Comparison of ENCODE assay signal across 9 cellular contexts in genomic region chr2:102592601-102593000, GRCh38. TPM values are rescaled to one million over a fixed set of nuclear protein-coding genes. Genes with fewer than 3 reads are reported as not detected.
A peak's percentile ranks its signal among the peaks of the same experiment; 100 is the strongest.
DNase-seq lines count a peak whose midpoint lies in the region; ATAC-seq and TF ChIP-seq lines count a peak whose summit lies in the region.
"Had no signal": no experiment of that assay in that cellular context is flagged by ENCODE, and none has a peak within 500 bp of the region (broad histone marks: within the 10 kb centered on the region; RNA-seq: fewer than 3 reads in every experiment).

No MANE protein-coding gene starts in this region.

- H3K18ac ChIP-seq in mesenchymal stem cell (ENCODE audit: low read depth in 1 of 2, low read length in 2 of 2) = no peak overlapping the region

- 87% methylated on average over 2 of the region's 2 CpGs for WGBS in mesenchymal stem cell
- 87 to 95% methylated on average over 2 of the region's 2 CpGs for WGBS in aorta, 2 donors

- no peak for ATAC-seq in aorta (ENCODE audit: low FRiP score)

- H2BK15ac ChIP-seq in mesenchymal stem cell (ENCODE audit: low read depth, poor library complexity, severe bottlenecking) = no peak overlapping the region

- no peak overlapping the region for H2BK12ac ChIP-seq in mesenchymal stem cell (ENCODE audit: low read length in 2 of 2)

- DNase-seq in CD1c-positive myeloid dendritic cell (ENCODE audit: extremely low spot score) = peak; percentile 57
- no peak for DNase-seq in astrocyte of the cerebellum (ENCODE audit: low read depth)
- DNase-seq in mesenchymal stem cell = peak; percentile 8
- DNase-seq in caudate nucleus (lab: John Stamatoyannopoulos, UW) = no peak
- no peak for DNase-seq in activated T-helper 1 cell treated with anti-CD3 and anti-CD28 coated beads, Interleukin-12 subunit alpha, Interleukin-12 subunit beta, Interleukin-2, Interleukin-4 antibody, amounts not matched to agents 30 ng/mL and 10 ng/mL and 1 ng/mL, durations not matched to agents 14 hours and 24 hours and 36 hours (ENCODE audit: low spot score)
- DNase-seq in aorta = no peak
- no peak for DNase-seq in NCI-H510A (lab: John Stamatoyannopoulos, UW)
- DNase-seq: pancreas had no signal

- no peak for TF ChIP-seq CTCF in HEK293 (tag by site-specific recombination; IDR thresholded peaks at IDR 0.05)
- TF ChIP-seq CTCF in astrocyte of the cerebellum (IDR thresholded peaks at IDR 0.05; ENCODE audit: low read depth, low read length, missing control alignments) = peak; percentile 53

- H3K4me3 Mint-ChIP-seq in activated T-helper 1 cell treated with anti-CD3 and anti-CD28 coated beads, Interleukin-12 subunit alpha, Interleukin-12 subunit beta, Interleukin-2, Interleukin-4 antibody, amounts not matched to agents 30 ng/mL and 10 ng/mL and 1 ng/mL, durations not matched to agents 14 hours and 24 hours and 36 hours = no peak overlapping the region

- H3K4me1 ChIP-seq in HEK293 (ENCODE audit: control insufficient read depth, insufficient read depth, low read length) (no peaks in the 10 kb centered on the region), mesenchymal stem cell (ENCODE audit: control insufficient read depth, insufficient read depth, low read depth, low read length) (no peaks in the 10 kb centered on the region), aorta (ENCODE audit: control insufficient read depth in 1 of 2, insufficient read depth in 2 of 2, low read length in 2 of 2) (no peaks in the 10 kb centered on the region)
- H3K4me1 ChIP-seq: pancreas had no signal

- no peaks in the 10 kb centered on the region for H3K9me3 Mint-ChIP-seq in activated T-helper 1 cell treated with anti-CD3 and anti-CD28 coated beads, Interleukin-12 subunit alpha, Interleukin-12 subunit beta, Interleukin-2, Interleukin-4 antibody, amounts not matched to agents 30 ng/mL and 10 ng/mL and 1 ng/mL, durations not matched to agents 14 hours and 24 hours and 36 hours

- no peak overlapping the region for H3K27ac ChIP-seq in HEK293 (ENCODE audit: extremely low read depth, low read depth, low read length)
- no peak overlapping the region for H3K27ac ChIP-seq in mesenchymal stem cell (ENCODE audit: low read length, poor library complexity, severe bottlenecking)
- no peak overlapping the region for H3K27ac ChIP-seq in caudate nucleus (ENCODE audit: low read depth, low read length)
- no peak overlapping the region for H3K27ac ChIP-seq in aorta (ENCODE audit: low read depth in 1 of 2, low read length in 2 of 2)
- H3K27ac ChIP-seq: pancreas had no signal

- intact Hi-C loops in activated T-helper 1 cell treated with anti-CD3 and anti-CD28 coated beads, Interleukin-12 subunit alpha, Interleukin-12 subunit beta, Interleukin-2, Interleukin-4 antibody, amounts not matched to agents 30 ng/mL and 10 ng/mL and 1 ng/mL, durations not matched to agents 14 hours and 24 hours and 36 hours (cut with micrococcal nuclease) = loop anchor here (1.0 to 5.0 kb wide), 2 partner anchors 70 to 119 kb away; partner anchors contain the start of gene SLC9A4
- intact Hi-C loops in aorta (cut with DNase I) = no loop called here

- H3K23ac ChIP-seq in mesenchymal stem cell (ENCODE audit: low read length in 2 of 2) = no peak overlapping the region

- H3K4me3 ChIP-seq in HEK293 (ENCODE audit: low read depth, low read length) = no peak overlapping the region
- H3K4me3 ChIP-seq in astrocyte of the cerebellum (ENCODE audit: low read depth, low read length) = no peak overlapping the region
- H3K4me3 ChIP-seq in mesenchymal stem cell (ENCODE audit: insufficient read depth in 1 of 2, low read depth in 1 of 2, low read length in 2 of 2) = no peak overlapping the region
- H3K4me3 ChIP-seq in aorta (ENCODE audit: low read length in 2 of 2) = no peak overlapping the region
- H3K4me3 ChIP-seq: pancreas had no signal

- no peaks in the 10 kb centered on the region for H3K9me3 ChIP-seq in HEK293 (ENCODE audit: control insufficient read depth, insufficient read depth, low read depth, low read length)
- H3K9me3 ChIP-seq in mesenchymal stem cell (ENCODE audit: control insufficient read depth, low read length) = no peaks in the 10 kb centered on the region
- no peaks in the 10 kb centered on the region for H3K9me3 ChIP-seq in aorta (ENCODE audit: control insufficient read depth, low read length)
- H3K9me3 ChIP-seq: pancreas had no signal

- H3K9ac ChIP-seq in mesenchymal stem cell (ENCODE audit: low read length) = no peak overlapping the region

- no peak overlapping the region for H3K4ac ChIP-seq in mesenchymal stem cell (ENCODE audit: low read depth in 1 of 2, low read length in 2 of 2)

- H2AK5ac ChIP-seq in mesenchymal stem cell (ENCODE audit: low read length, severe bottlenecking) = no peak overlapping the region

- no peak overlapping the region for H2BK120ac ChIP-seq in mesenchymal stem cell (ENCODE audit: low read depth, low read length)

- in situ Hi-C loops in astrocyte of the cerebellum (cut with HindIII; ENCODE audit: low sequenced_read_pairs) = loop anchor here (25.0 kb wide), 1 partner anchor 105 kb away; no protein-coding TSS in a partner anchor

- H2AFZ ChIP-seq in mesenchymal stem cell (ENCODE audit: low read depth, low read length) = no peak overlapping the region

- no peaks in the 10 kb centered on the region for H3K4me1 Mint-ChIP-seq in activated T-helper 1 cell treated with anti-CD3 and anti-CD28 coated beads, Interleukin-12 subunit alpha, Interleukin-12 subunit beta, Interleukin-2, Interleukin-4 antibody, amounts not matched to agents 30 ng/mL and 10 ng/mL and 1 ng/mL, durations not matched to agents 14 hours and 24 hours and 36 hours (ENCODE audit: low read depth)

- H3K27me3 ChIP-seq in mesenchymal stem cell (ENCODE audit: control insufficient read depth in 1 of 2, insufficient read depth in 1 of 2, low read length in 2 of 2) = peaks cover 3 to 11% of the 10 kb centered on the region in 2 experiments
- no peaks in the 10 kb centered on the region for H3K27me3 ChIP-seq in aorta (ENCODE audit: control insufficient read depth in 1 of 2, insufficient read depth in 2 of 2, low read length in 1 of 2)
- H3K27me3 ChIP-seq: pancreas had no signal

- H3K27me3 Mint-ChIP-seq in activated T-helper 1 cell treated with anti-CD3 and anti-CD28 coated beads, Interleukin-12 subunit alpha, Interleukin-12 subunit beta, Interleukin-2, Interleukin-4 antibody, amounts not matched to agents 30 ng/mL and 10 ng/mL and 1 ng/mL, durations not matched to agents 14 hours and 24 hours and 36 hours (ENCODE audit: insufficient read depth) = peaks cover 12% of the 10 kb centered on the region

- POLR2A ChIA-PET in HEK293 (lab: Yijun Ruan, JAX) = no interaction called here

- CTCF ChIA-PET in HEK293 (lab: Yijun Ruan, JAX) = interaction anchor here (0.5 to 3.7 kb wide), 5 partner anchors 39 to 245 kb away, joined by 3 to 30 read pairs (median 3); partner anchors contain the start of gene SLC9A4

- no peak overlapping the region for H3K27ac Mint-ChIP-seq in activated T-helper 1 cell treated with anti-CD3 and anti-CD28 coated beads, Interleukin-12 subunit alpha, Interleukin-12 subunit beta, Interleukin-2, Interleukin-4 antibody, amounts not matched to agents 30 ng/mL and 10 ng/mL and 1 ng/mL, durations not matched to agents 14 hours and 24 hours and 36 hours

- no peak overlapping the region for H4K8ac ChIP-seq in mesenchymal stem cell (ENCODE audit: low read length)

- H3K79me1 ChIP-seq in mesenchymal stem cell (replicated peaks; ENCODE audit: low read length, poor library complexity, severe bottlenecking) = no peaks in the 10 kb centered on the region

- H3K36me3 ChIP-seq in HEK293 (ENCODE audit: control insufficient read depth in 2 of 2, insufficient read depth in 1 of 2, low read length in 2 of 2) = no peaks in the 10 kb centered on the region
- H3K36me3 ChIP-seq in mesenchymal stem cell (ENCODE audit: control insufficient read depth in 1 of 2, insufficient read depth in 2 of 2, low read depth in 1 of 2, low read length in 2 of 2) = no peaks in the 10 kb centered on the region
- no peaks in the 10 kb centered on the region for H3K36me3 ChIP-seq in aorta (ENCODE audit: control insufficient read depth in 1 of 2, insufficient read depth in 2 of 2, low read length in 1 of 2)
- H3K36me3 ChIP-seq: pancreas had no signal

- no peak overlapping the region for H3K4me2 ChIP-seq in mesenchymal stem cell (ENCODE audit: low read length, poor library complexity, severe bottlenecking)

- H3K14ac ChIP-seq in mesenchymal stem cell (ENCODE audit: low read length in 2 of 2) = no peak overlapping the region

- no peak overlapping the region for H4K91ac ChIP-seq in mesenchymal stem cell (ENCODE audit: low read length)

- H3K36me3 Mint-ChIP-seq in activated T-helper 1 cell treated with anti-CD3 and anti-CD28 coated beads, Interleukin-12 subunit alpha, Interleukin-12 subunit beta, Interleukin-2, Interleukin-4 antibody, amounts not matched to agents 30 ng/mL and 10 ng/mL and 1 ng/mL, durations not matched to agents 14 hours and 24 hours and 36 hours (ENCODE audit: low read depth) = no peaks in the 10 kb centered on the region

- no peak overlapping the region for H2BK5ac ChIP-seq in mesenchymal stem cell (ENCODE audit: low read depth, low read length, poor library complexity, severe bottlenecking)

TF ChIP-seq in HEK293, 187 proteins besides CTCF, POLR2A, EP300 and RAD21:
- TF ChIP-seq YY1 (tag by site-specific recombination; IDR thresholded peaks at IDR 0.05) (no peak), ZNF660 (tag by site-specific recombination; IDR thresholded peaks at IDR 0.05) (no peak), KLF17 (tag by site-specific recombination; IDR thresholded peaks at IDR 0.05) (no peak), ZNF654 (tag by site-specific recombination; IDR thresholded peaks at IDR 0.05; ENCODE audit: low read depth) (0 out of 2 replicates have a peak, but pooled peaks have one; percentile 12), BCL11B (tag by site-specific recombination; IDR thresholded peaks at IDR 0.05; ENCODE audit: low read depth) (no peak)

RNA-seq across cellular contexts. Expression of gene SLC9A2, which starts 26.8 kb away (rescaled TPM):
- under 0.01 TPM for polyA plus RNA-seq in mesenchymal stem cell (2013, experiment 1 of 2)
- not detected for polyA plus RNA-seq in mesenchymal stem cell (2013, experiment 2 of 2)
- not detected in 2 replicates for total RNA-seq in activated T-helper 1 cell treated with anti-CD3 and anti-CD28 coated beads, Interleukin-12 subunit alpha, Interleukin-12 subunit beta, Interleukin-2, Interleukin-4 antibody, amounts not matched to agents 30 ng/mL and 10 ng/mL and 1 ng/mL, durations not matched to agents 14 hours and 24 hours and 36 hours
- not detected for total RNA-seq in aorta
- polyA plus RNA-seq in aorta = under 1 TPM in 1 of 2 donors, not detected in 1; 0.88 TPM

Comparison
In these comparisons a context has a peak if more than half of its experiments do, and no peak if none do; other contexts are left out.
1. DNase-seq: peak in CD1c-positive myeloid dendritic cell (single experiment) and mesenchymal stem cell (single experiment); none in astrocyte of the cerebellum (single experiment), caudate nucleus (0 of 61), activated T-helper 1 cell treated with anti-CD3 and anti-CD28 coated beads, Interleukin-12 subunit alpha, Interleukin-12 subunit beta, Interleukin-2, Interleukin-4 antibody, amounts not matched to agents 30 ng/mL and 10 ng/mL and 1 ng/mL, durations not matched to agents 14 hours and 24 hours and 36 hours (single experiment), aorta (0 of 2) and NCI-H510A (single experiment).